ENCODE assay signal across 19 cellular contexts in genomic region chr14:87286191-87286590, GRCh38.
"Had no signal": no experiment of that assay in that cellular context is flagged by ENCODE, and none has a peak within 500 bp of the region (broad histone marks: within the 10 kb centered on the region; RNA-seq: fewer than 3 reads in every experiment).

No MANE protein-coding gene starts in this region.

- DNase-seq: IMR-90, Karpas-422, KG1, MV-4-11, NCI-H1048, NCI-H1105, NCI-H1417, NCI-H1436 treated with DMSO at 0.1 percent for 48 hours, NCI-H1694, NCI-H187 treated with DMSO at 0.1 percent for 48 hours, NCI-H2029 treated with DMSO at 0.1 percent for 48 hours, NCI-H2227 treated with DMSO at 0.1 percent for 48 hours, NCI-H524, NCI-H69, NCI-H774, Right ventricle myocardium superior, SIG-M5 had no signal

- H3K4me3 ChIP-seq: SJSA1, SK-N-MC had no signal

- H3K27ac ChIP-seq: SJSA1, SK-N-MC had no signal
